ENCODE assay signal across 13 cellular contexts in the genomic region with DNA sequence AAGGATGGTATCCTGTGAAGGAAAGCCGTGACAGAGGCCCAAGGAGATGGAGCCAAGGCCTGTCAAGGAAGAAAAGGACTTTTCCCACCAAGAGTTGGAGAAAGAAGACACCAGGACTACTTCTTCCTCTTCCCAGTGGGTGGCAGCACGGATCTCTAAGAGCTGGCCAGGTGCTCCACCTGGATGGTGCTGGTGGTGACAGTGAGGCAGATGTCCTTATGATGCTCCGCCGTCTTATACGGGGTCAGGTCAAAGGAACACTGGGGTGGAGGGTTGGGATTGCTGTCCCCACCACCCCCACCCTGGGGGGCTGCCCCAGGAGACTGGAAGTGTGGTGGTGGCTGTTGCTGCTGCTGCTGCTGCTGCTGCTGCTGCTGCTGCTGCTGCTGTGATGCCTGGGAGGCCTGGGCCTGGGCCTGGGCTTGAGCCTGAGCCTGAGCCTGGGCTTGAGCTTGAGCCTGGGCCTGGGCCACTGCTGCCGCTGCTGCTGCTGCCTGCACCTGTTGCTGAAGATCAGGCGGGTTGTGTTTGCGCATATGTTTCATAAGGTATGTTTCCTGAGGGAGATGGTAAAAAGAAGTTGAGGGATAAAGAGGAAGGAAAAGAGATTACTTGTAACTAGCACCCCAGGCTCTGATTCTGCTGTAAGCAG. TPM values are rescaled to one million over a fixed set of nuclear protein-coding genes. Genes with fewer than 3 reads are reported as not detected.
DNase-seq lines count a peak whose midpoint lies in the region; ATAC-seq, FAIRE-seq and TF ChIP-seq lines count a peak whose summit lies in the region.
"Had no signal": no experiment of that assay in that cellular context is flagged by ENCODE, and none has a peak within 500 bp of the region (broad histone marks: within the 10 kb centered on the region; RNA-seq: fewer than 3 reads in every experiment).

No MANE protein-coding gene starts in this region.

- intact Hi-C loops in Calu3 (cut with micrococcal nuclease; ENCODE audit: unreplicated experiment) (no loop called here), kidney (cut with DNase I) (no loop called here), mucosa of descending colon (cut with DNase I, micrococcal nuclease) (no loop called here), psoas muscle (cut with DNase I) (no loop called here)

- ATAC-seq in mucosa of descending colon: no peak
- no peak for ATAC-seq in psoas muscle
- no peak for ATAC-seq in HG03460 (IDR thresholded peaks at IDR 0.05; ENCODE audit: unreplicated experiment)
- ATAC-seq: activated T-cell treated with anti-CD3 and anti-CD28 coated beads, Interleukin-2, amount 50 U/mL, for 4 hours had no signal

- no peaks in the 10 kb centered on the region for H3K27me3 Mint-ChIP-seq in Calu3 (ENCODE audit: unreplicated experiment)

- no peaks in the 10 kb centered on the region for H3K4me1 ChIP-seq in kidney (ENCODE audit: control insufficient read depth in 1 of 2, insufficient read depth in 1 of 2, low read depth in 1 of 2, low read length in 2 of 2)
- peaks cover 3% of the 10 kb centered on the region for H3K4me1 ChIP-seq in mucosa of descending colon (ENCODE audit: low read depth)
- H3K4me1 ChIP-seq in psoas muscle: no peaks in the 10 kb centered on the region

- TF ChIP-seq CTCF in Calu3 (IDR thresholded peaks at IDR 0.05; ENCODE audit: unreplicated experiment): peak; percentile 16
- peak; percentile 12 for TF ChIP-seq CTCF in GM20000 (IDR thresholded peaks at IDR 0.05; ENCODE audit: extremely low read depth, missing control alignments)
- TF ChIP-seq CTCF in kidney (IDR thresholded peaks at IDR 0.05; ENCODE audit: borderline replicate concordance, extremely low read depth, insufficient read depth): peak; percentile 10
- TF ChIP-seq CTCF in mucosa of descending colon (IDR thresholded peaks at IDR 0.05): no peak
- TF ChIP-seq CTCF in psoas muscle (IDR thresholded peaks at IDR 0.05): no peak

- peak; percentile 33 for DNase-seq in Calu3
- DNase-seq in GM20000 (ENCODE audit: low spot score): no peak
- peak; percentile 26 for DNase-seq in SK-MEL-5 (ENCODE audit: low read depth, low spot score)
- DNase-seq in kidney: no peak
- DNase-seq in mucosa of descending colon: no peak
- DNase-seq in psoas muscle: no peak
- no peak for DNase-seq in COLO829 (ENCODE audit: low spot score)
- DNase-seq: activated T-cell treated with anti-CD3 and anti-CD28 coated beads, Interleukin-2, amount 50 U/mL, for 4 hours; hippocampal formation; NCI-H345 had no signal

- H3K9me3 Mint-ChIP-seq in Calu3 (ENCODE audit: low read depth, unreplicated experiment): no peaks in the 10 kb centered on the region
- H3K9me3 Mint-ChIP-seq: activated T-cell treated with anti-CD3 and anti-CD28 coated beads, Interleukin-2, amount 50 U/mL, for 4 hours had no signal

- no peak overlapping the region for H3K4me3 Mint-ChIP-seq in Calu3 (ENCODE audit: low read depth, unreplicated experiment)
- H3K4me3 Mint-ChIP-seq: activated T-cell treated with anti-CD3 and anti-CD28 coated beads, Interleukin-2, amount 50 U/mL, for 4 hours had no signal

- no peaks in the 10 kb centered on the region for H3K4me1 Mint-ChIP-seq in Calu3 (ENCODE audit: low read depth, unreplicated experiment)

- H3K27me3 ChIP-seq in psoas muscle (ENCODE audit: insufficient read depth in 3 of 3, low read length in 2 of 3): no peaks in the 10 kb centered on the region

- CTCF ChIA-PET in Calu3 (lab: Charles Lee): no interaction called here

- FAIRE-seq in kidney (lab: Jason Lieb, UNC): no peak

- no peak overlapping the region for H3K4me3 ChIP-seq in kidney (ENCODE audit: low read length in 2 of 2)
- H3K4me3 ChIP-seq in mucosa of descending colon: no peak overlapping the region
- no peak overlapping the region for H3K4me3 ChIP-seq in psoas muscle

- peaks cover 56% of the 10 kb centered on the region for H3K36me3 Mint-ChIP-seq in Calu3 (ENCODE audit: insufficient read depth, unreplicated experiment)

- H3K36me3 ChIP-seq in kidney (ENCODE audit: control insufficient read depth in 1 of 2, insufficient read depth in 2 of 2, low read length in 2 of 2) (peaks cover 27 to 55% of the 10 kb centered on the region in 2 donors), mucosa of descending colon (ENCODE audit: low read depth) (peaks cover 13% of the 10 kb centered on the region), psoas muscle (ENCODE audit: insufficient read depth in 1 of 2, low read depth in 1 of 2) (peaks cover 23 to 69% of the 10 kb centered on the region in 2 donors)

- no TSS peak for BruUV-seq in Calu3 (replicated peaks; lab: Mats Ljungman, UMichigan)

- no peak overlapping the region for H3K9ac ChIP-seq in kidney (ENCODE audit: low read length in 2 of 2)

- H3K27ac ChIP-seq in kidney (ENCODE audit: low read depth in 2 of 2, low read length in 2 of 2) (no peak overlapping the region), psoas muscle (no peak overlapping the region)

- no peaks in the 10 kb centered on the region for H3K9me3 ChIP-seq in kidney (ENCODE audit: control insufficient read depth in 1 of 2, low read length in 2 of 2)
- no peaks in the 10 kb centered on the region for H3K9me3 ChIP-seq in mucosa of descending colon
- no peaks in the 10 kb centered on the region for H3K9me3 ChIP-seq in psoas muscle

- in situ Hi-C loops in SK-MEL-5 (cut with HindIII; ENCODE audit: low pct_unique_long_range_greater_than_20kb, low sequenced_read_pairs): no loop called here

- H3K27ac Mint-ChIP-seq in Calu3 (ENCODE audit: unreplicated experiment): no peak overlapping the region

- 70 to 87% (median 82%) methylated on average over 8 of the region's 8 CpGs for WGBS in psoas muscle, 3 donors

RNA-seq across cellular contexts. Expression of a gene that starts 4.8 kb away (rescaled TPM):
- total RNA-seq in Calu3 (2022) (24.9 and 26.6 TPM in 2 replicates), kidney (42.6 TPM), mucosa of descending colon (10 to 100 TPM; 28.9 to 46.9 (median 45.9) TPM), psoas muscle (10 to 100 TPM; 12.7 to 29.6 (median 16.9) TPM)
- 23.6 and 24.4 TPM in 2 replicates for total RNA-seq in SK-MEL-5 (2014; rRNA removed; shearing (Covaris generic))
- 22.2 and 25.7 TPM in 2 replicates for polyA plus RNA-seq in SK-MEL-5 (2015; cell fraction: cytosol; rRNA removed)
- 94.0 and 117 TPM in 2 replicates for polyA plus RNA-seq in SK-MEL-5 (2015; cell fraction: nucleus; rRNA removed)
- polyA plus RNA-seq in kidney (ENCODE audit: insufficient read depth, low read depth, low replicate concordance) (56.0 TPM), psoas muscle (10 to 100 TPM; 20.7 to 35.6 (median 25.7) TPM)

RNA-seq across cellular contexts. Expression of a gene that starts 20.5 kb away (rescaled TPM):
- total RNA-seq in Calu3 (2022): 2.9 and 4.1 TPM in 2 replicates
- 0.21 and 0.37 TPM in 2 replicates for total RNA-seq in SK-MEL-5 (2014; rRNA removed; shearing (Covaris generic))
- polyA plus RNA-seq in SK-MEL-5 (2015; cell fraction: cytosol; rRNA removed): 0.21 TPM in 1 of 2 replicates, not detected in the other
- polyA plus RNA-seq in SK-MEL-5 (2015; cell fraction: nucleus; rRNA removed): 1.2 and 1.3 TPM in 2 replicates
- total RNA-seq in kidney: 3.4 TPM
- polyA plus RNA-seq in kidney (ENCODE audit: insufficient read depth, low read depth, low replicate concordance): 2.1 TPM
- 1 to 10 TPM; 1.4 to 3.0 (median 2.2) TPM for total RNA-seq in mucosa of descending colon
- total RNA-seq in psoas muscle: under 1 TPM; 0.44 to 0.99 (median 0.86) TPM
- under 1 TPM in 2 of 3 donors, not detected in 1; 0.29 to 0.82 TPM for polyA plus RNA-seq in psoas muscle

RNA-seq across cellular contexts. Expression of a gene that starts 21.5 kb away (rescaled TPM):
- 64.9 and 68.5 TPM in 2 replicates for total RNA-seq in Calu3 (2022)
- total RNA-seq in SK-MEL-5 (2014; rRNA removed; shearing (Covaris generic)): 20.9 and 24.4 TPM in 2 replicates
- polyA plus RNA-seq in SK-MEL-5 (2015; cell fraction: cytosol; rRNA removed): 96.8 and 106 TPM in 2 replicates
- polyA plus RNA-seq in SK-MEL-5 (2015; cell fraction: nucleus; rRNA removed): 266 and 363 TPM in 2 replicates
- total RNA-seq in kidney: 51.6 TPM
- 19.7 TPM for polyA plus RNA-seq in kidney (ENCODE audit: insufficient read depth, low read depth, low replicate concordance)
- 10 to 100 TPM; 54.5 to 67.8 (median 64.3) TPM for total RNA-seq in mucosa of descending colon
- total RNA-seq in psoas muscle: 10 to 100 TPM; 25.4 to 37.9 (median 27.9) TPM
- polyA plus RNA-seq in psoas muscle: 10 to 100 TPM; 22.0 to 44.9 (median 23.8) TPM

RNA-seq across cellular contexts. Expression of a gene that starts 31.9 kb away (rescaled TPM):
- total RNA-seq in Calu3 (2022): 2.5 and 3.2 TPM in 2 replicates
- total RNA-seq in SK-MEL-5 (2014; rRNA removed; shearing (Covaris generic)): 0.11 TPM in 1 of 2 replicates, not detected in the other
- polyA plus RNA-seq in SK-MEL-5 (2015; cell fraction: cytosol; rRNA removed): 0.20 and 0.24 TPM in 2 replicates
- polyA plus RNA-seq in SK-MEL-5 (2015; cell fraction: nucleus; rRNA removed): not detected in 2 replicates
- total RNA-seq in kidney: 4.9 TPM
- 0.97 TPM for polyA plus RNA-seq in kidney (ENCODE audit: insufficient read depth, low read depth, low replicate concordance)
- 10 to 100 TPM; 12.0 to 30.5 (median 22.7) TPM for total RNA-seq in mucosa of descending colon
- under 1 TPM; 0.30 to 0.60 (median 0.39) TPM for total RNA-seq in psoas muscle
- under 1 TPM; 0.04 to 0.20 (median 0.05) TPM for polyA plus RNA-seq in psoas muscle

RNA-seq across cellular contexts. Expression of a gene that starts 32.9 kb away (rescaled TPM):
- not detected in 2 replicates for total RNA-seq in Calu3 (2022)
- not detected in 2 replicates for total RNA-seq in SK-MEL-5 (2014; rRNA removed; shearing (Covaris generic))
- polyA plus RNA-seq in SK-MEL-5 (2015; cell fraction: cytosol; rRNA removed): 0.27 and 0.29 TPM in 2 replicates
- polyA plus RNA-seq in SK-MEL-5 (2015; cell fraction: nucleus; rRNA removed): 0.89 TPM in 1 of 2 replicates, not detected in the other
- total RNA-seq in kidney: 0.63 TPM
- 0.45 TPM for polyA plus RNA-seq in kidney (ENCODE audit: insufficient read depth, low read depth, low replicate concordance)
- total RNA-seq in mucosa of descending colon: 1 to 10 TPM in 1 of 3 donors, under 1 TPM in 1, not detected in 1; 0.53 to 2.9 TPM
- under 1 TPM in 3 of 4 donors, not detected in 1; 0.10 to 0.17 (median 0.15) TPM for total RNA-seq in psoas muscle
- polyA plus RNA-seq in psoas muscle: under 1 TPM in 2 of 3 donors, not detected in 1; 0.17 to 0.21 TPM
- total RNA-seq: subcutaneous adipose tissue; T-helper 2 cell treated with Interferon-gamma antibody and Interleukin-4, amounts not matched to agents 100 ng/mL and 5 ng/mL, for 36 hours had no signal

Comparison
In these comparisons a context has a peak if more than half of its experiments do, and no peak if none do; other contexts are left out.
1. DNase-seq: peak in Calu3 (single experiment) and SK-MEL-5 (single experiment); none in GM20000 (single experiment), kidney (single experiment), mucosa of descending colon (0 of 3), psoas muscle (0 of 2) and COLO829 (single experiment).
2. CTCF ChIP-seq: peak in Calu3 (single experiment), GM20000 (single experiment) and kidney (single experiment); none in mucosa of descending colon (single experiment) and psoas muscle (single experiment).